32 cellular contexts compared by ENCODE assay signal in the genomic region with DNA sequence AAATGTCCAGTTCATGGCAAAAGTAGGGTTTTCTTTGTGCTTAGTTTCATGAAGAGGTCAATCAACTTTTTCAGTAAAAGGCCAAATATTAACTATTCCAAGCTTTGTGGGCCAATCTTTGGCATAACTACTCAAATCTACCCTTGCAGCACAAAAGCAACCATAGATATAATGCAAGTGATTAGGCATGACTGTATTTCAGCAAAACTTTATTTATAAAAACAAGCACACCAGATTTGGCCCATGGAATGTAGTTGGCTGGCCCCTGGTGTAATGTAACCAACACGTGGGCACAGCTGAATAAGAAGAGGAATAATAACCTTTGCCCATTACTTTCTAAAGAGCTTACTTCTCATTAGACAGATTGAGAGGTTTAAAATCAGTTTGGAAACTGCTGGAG. TPM values are rescaled to one million over a fixed set of nuclear protein-coding genes. Genes with fewer than 3 reads are reported as not detected.
"Had no signal": no experiment of that assay in that cellular context is flagged by ENCODE, and none has a peak within 500 bp of the region (broad histone marks: within the 10 kb centered on the region; RNA-seq: fewer than 3 reads in every experiment).

No MANE protein-coding gene starts in this region.

- DNase-seq: activated CD4-positive, alpha-beta T cell treated with anti-CD3 and anti-CD28 coated beads, Interleukin-2, amount 10 ng/mL, durations not matched to agents 7 days and 5 days; activated CD4-positive, CD25-positive, alpha-beta regulatory T cell treated with anti-CD3 and anti-CD28 coated beads, Interleukin-2, amount 50 U/mL, for 72 hours; activated CD8-positive, alpha-beta memory T cell treated with anti-CD3 and anti-CD28 coated beads, Interleukin-2, amount 50 U/mL, for 48 hours; activated gamma-delta T cell treated with Interleukin-2 at 50 U/mL for 16 hours; activated T-cell treated with anti-CD3 and anti-CD28 coated beads, Interleukin-2, amount 50 U/mL, for 24 hours; endodermal cell; foreskin fibroblast; hippocampal formation; left cardiac atrium; left ventricle myocardium superior; nephron progenitor cell; ovary; psoas muscle; T-helper 9 cell had no signal

- H3K27me3 ChIP-seq: ovary, right atrium auricular region, vagina had no signal

- H3K36me3 ChIP-seq: ovary, right atrium auricular region, vagina had no signal

- H3K4me3 ChIP-seq: mucosa of descending colon, ovary, psoas muscle, right atrium auricular region, smooth muscle cell, vagina had no signal

- H3K9me3 ChIP-seq: mucosa of descending colon, ovary, psoas muscle, right atrium auricular region, vagina had no signal

- H3K27ac Mint-ChIP-seq: activated CD4-positive, alpha-beta T cell treated with anti-CD3 and anti-CD28 coated beads, Interleukin-2, amount 10 ng/mL, durations not matched to agents 7 days and 5 days; activated naive CD4-positive, alpha-beta T cell treated with anti-CD3 and anti-CD28 coated beads, Interleukin-2, amount 50 U/mL, for 24 hours; endodermal cell; nephron progenitor cell; type B pancreatic cell had no signal

- H3K4me3 Mint-ChIP-seq: activated CD4-positive, alpha-beta T cell treated with anti-CD3 and anti-CD28 coated beads, Interleukin-2, amount 10 ng/mL, durations not matched to agents 7 days and 5 days; activated naive CD4-positive, alpha-beta T cell treated with anti-CD3 and anti-CD28 coated beads, Interleukin-2, amount 50 U/mL, for 24 hours; activated T-cell treated with anti-CD3 and anti-CD28 coated beads, Interleukin-2, amount 50 U/mL, for 24 hours; endodermal cell; nephron progenitor cell; type B pancreatic cell had no signal

- H3K27ac ChIP-seq: ovary, psoas muscle, right atrium auricular region, vagina, VCaP had no signal

- FAIRE-seq: keratinocyte, TTC549 had no signal

- H3K9me3 Mint-ChIP-seq: activated CD4-positive, alpha-beta memory T cell treated with anti-CD3 and anti-CD28 coated beads, Interleukin-2, amount 10 ng/mL, durations not matched to agents 7 days and 5 days; activated CD4-positive, alpha-beta T cell treated with anti-CD3 and anti-CD28 coated beads, Interleukin-2, amount 10 ng/mL, durations not matched to agents 7 days and 5 days; activated naive CD4-positive, alpha-beta T cell treated with anti-CD3 and anti-CD28 coated beads, Interleukin-2, amount 50 U/mL, for 24 hours; activated naive CD8-positive, alpha-beta T cell treated with anti-CD3 and anti-CD28 coated beads, Interleukin-2, amount 50 U/mL, for 24 hours; activated T-cell treated with anti-CD3 and anti-CD28 coated beads, Interleukin-2, amount 50 U/mL, for 24 hours; endodermal cell; nephron progenitor cell; stimulated activated naive CD8-positive, alpha-beta T cell treated with anti-CD3 and anti-CD28 coated beads, Interleukin-15, Interleukin-2, amounts not matched to agents 100 ng/mL and 50 ng/mL, for 24 hours; type B pancreatic cell had no signal

- ATAC-seq: psoas muscle had no signal

- H3K36me3 Mint-ChIP-seq: activated naive CD4-positive, alpha-beta T cell treated with anti-CD3 and anti-CD28 coated beads, Interleukin-2, amount 50 U/mL, for 24 hours; type B pancreatic cell had no signal

- H3K4me1 Mint-ChIP-seq: endodermal cell had no signal

- H3K4me1 ChIP-seq: psoas muscle, right atrium auricular region, vagina had no signal

- H3K4me2 ChIP-seq: smooth muscle cell had no signal

RNA-seq across cellular contexts. Expression of a gene that starts 50.6 kb away (rescaled TPM):
- total RNA-seq: chondrocyte; esophagus mucosa; left cardiac atrium; left ventricle myocardium superior; lung microvascular endothelial cell; mesenteric fat pad; myocyte; right atrium auricular region; smooth muscle cell; T-helper 1 cell treated with Interleukin-12 subunit alpha and Interleukin-12 subunit beta and Interleukin-4 antibody, amounts not matched to agents 30 ng/mL and 1 ng/mL, for 36 hours; vagina had no signal
- polyA plus RNA-seq: keratinocyte, psoas muscle, smooth muscle cell had no signal
